In genomic region chr7:836429-836828, GRCh38 we compare ENCODE assay signal across 9 cellular contexts. TPM values are rescaled to one million over a fixed set of nuclear protein-coding genes. Genes with fewer than 3 reads are reported as not detected.
DNase-seq lines count a peak whose midpoint lies in the region; ATAC-seq and TF ChIP-seq lines count a peak whose summit lies in the region.
"Had no signal": no experiment of that assay in that cellular context is flagged by ENCODE, and none has a peak within 500 bp of the region (broad histone marks: within the 10 kb centered on the region; RNA-seq: fewer than 3 reads in every experiment).

No MANE protein-coding gene starts in this region.

- H4K20me1 ChIP-seq in fibroblast of lung (ENCODE audit: control insufficient read depth, extremely low read depth, insufficient read depth, low read length) = no peaks in the 10 kb centered on the region

- H3K36me3 ChIP-seq in GM06990 (ENCODE audit: control insufficient read depth, insufficient read depth, low read length) = peaks cover 4% of the 10 kb centered on the region
- peaks cover 9% of the 10 kb centered on the region for H3K36me3 ChIP-seq in fibroblast of lung (ENCODE audit: control insufficient read depth, insufficient read depth, low read length)

- H3K9me3 ChIP-seq in fibroblast of lung (ENCODE audit: control insufficient read depth, insufficient read depth, low read depth, low read length) = no peaks in the 10 kb centered on the region

- H3K4me3 ChIP-seq in GM06990 (replicated peaks; ENCODE audit: low read depth, low read length) (no peak overlapping the region), fibroblast of lung (replicated peaks in 1 of 4; ENCODE audit: control extremely low read depth in 1 of 4, insufficient read depth in 1 of 4, low read depth in 3 of 4, low read length in 4 of 4) (no peak overlapping the region)

- H3K27me3 ChIP-seq in GM06990 (replicated peaks; ENCODE audit: control insufficient read depth, insufficient read depth, low read length) (no peaks in the 10 kb centered on the region), fibroblast of lung (ENCODE audit: control insufficient read depth, insufficient read depth, low read length) (no peaks in the 10 kb centered on the region)

- H3K4me2 ChIP-seq in fibroblast of lung (ENCODE audit: extremely low read depth, insufficient read depth, low read length) = no peak overlapping the region
- H3K4me2 ChIP-seq: KMS-11 had no signal

- H3K79me2 ChIP-seq in fibroblast of lung (ENCODE audit: control insufficient read depth, insufficient read depth, low read length) = peaks cover 77% of the 10 kb centered on the region

- DNase-seq in GM06990 (ENCODE audit: extremely low read depth, insufficient read length) (no peak), SK-N-DZ (ENCODE audit: low spot score) (peak; percentile 20), fibroblast of lung (ENCODE audit: low read depth in 2 of 2) (peak; percentile 42 to 63), retina (peak; percentile 20), KBM-7 (no peak)
- DNase-seq in activated CD4-positive, alpha-beta T cell treated with anti-CD3 and anti-CD28 coated beads, Interleukin-2, amount 50 U/mL, for 48 hours = no peak

- peaks cover 12% of the 10 kb centered on the region for H3K4me1 ChIP-seq in fibroblast of lung (ENCODE audit: control insufficient read depth, extremely low read depth, insufficient read depth, low read length)

- H3K9ac ChIP-seq in fibroblast of lung (ENCODE audit: insufficient read depth, low read length) = no peak overlapping the region
- H3K9ac ChIP-seq: KMS-11 had no signal

- H2AFZ ChIP-seq in fibroblast of lung (ENCODE audit: low read length) = no peak overlapping the region

- in situ Hi-C loops in KBM-7 (cut with MboI; ENCODE audit: low pct_unique_long_range_greater_than_20kb, low sequenced_read_pairs) = no loop called here

- no peak overlapping the region for H3K27ac ChIP-seq in fibroblast of lung (ENCODE audit: insufficient read depth, low read length)
- H3K27ac ChIP-seq: KMS-11 had no signal

- TF ChIP-seq CTCF in GM06990 (IDR thresholded peaks at IDR 0.05; ENCODE audit: insufficient read depth, low read length, poor library complexity, severe bottlenecking) (peak; percentile 39), fibroblast of lung (conservative IDR thresholded peaks at IDR 0.05 in 1 of 2, IDR thresholded peaks at IDR 0.05 in 1 of 2; ENCODE audit: low read depth in 1 of 2, low read length in 2 of 2) (peak; percentile 60 to 71)

- ATAC-seq in GM19452 (IDR thresholded peaks at IDR 0.05; ENCODE audit: unreplicated experiment) (no peak), HG02973 (IDR thresholded peaks at IDR 0.05; ENCODE audit: unreplicated experiment) (no peak)

RNA-seq across cellular contexts. Expression of gene SUN1, which starts 4.2 kb away (rescaled TPM):
- polyA plus RNA-seq in SK-N-DZ (2014; cell fraction: cytosol; rRNA removed) = 120 and 153 TPM in 2 replicates
- 448 and 810 TPM in 2 replicates for polyA plus RNA-seq in SK-N-DZ (2014; cell fraction: nucleus; rRNA removed)
- total RNA-seq in fibroblast of lung = 92.7 and 185 TPM in 2 replicates
- 157 and 220 TPM in 2 replicates for polyA plus RNA-seq in fibroblast of lung
- polyA plus RNA-seq in fibroblast of lung (2012) = 88.9 and 139 TPM in 2 replicates
- 247 and 378 TPM in 2 replicates for polyA minus RNA-seq in fibroblast of lung (ENCODE audit: low replicate concordance)

RNA-seq across cellular contexts. Expression of gene GET4, which starts 39.9 kb away (rescaled TPM):
- polyA plus RNA-seq in SK-N-DZ (2014; cell fraction: cytosol; rRNA removed) = 58.8 and 60.9 TPM in 2 replicates
- 132 and 195 TPM in 2 replicates for polyA plus RNA-seq in SK-N-DZ (2014; cell fraction: nucleus; rRNA removed)
- total RNA-seq in fibroblast of lung = 21.6 and 23.1 TPM in 2 replicates
- 13.4 and 15.9 TPM in 2 replicates for polyA plus RNA-seq in fibroblast of lung
- 18.0 and 26.5 TPM in 2 replicates for polyA plus RNA-seq in fibroblast of lung (2012)
- 1.3 and 6.9 TPM in 2 replicates for polyA minus RNA-seq in fibroblast of lung (ENCODE audit: low replicate concordance)

Comparison
In these comparisons a context has a peak if more than half of its experiments do, and no peak if none do; other contexts are left out.
1. DNase-seq: peak in SK-N-DZ (single experiment), fibroblast of lung (2 of 2) and retina (single experiment); none in GM06990 (single experiment), KBM-7 (single experiment) and activated CD4-positive, alpha-beta T cell treated with anti-CD3 and anti-CD28 coated beads, Interleukin-2, amount 50 U/mL, for 48 hours (0 of 2).